In the genomic region with DNA sequence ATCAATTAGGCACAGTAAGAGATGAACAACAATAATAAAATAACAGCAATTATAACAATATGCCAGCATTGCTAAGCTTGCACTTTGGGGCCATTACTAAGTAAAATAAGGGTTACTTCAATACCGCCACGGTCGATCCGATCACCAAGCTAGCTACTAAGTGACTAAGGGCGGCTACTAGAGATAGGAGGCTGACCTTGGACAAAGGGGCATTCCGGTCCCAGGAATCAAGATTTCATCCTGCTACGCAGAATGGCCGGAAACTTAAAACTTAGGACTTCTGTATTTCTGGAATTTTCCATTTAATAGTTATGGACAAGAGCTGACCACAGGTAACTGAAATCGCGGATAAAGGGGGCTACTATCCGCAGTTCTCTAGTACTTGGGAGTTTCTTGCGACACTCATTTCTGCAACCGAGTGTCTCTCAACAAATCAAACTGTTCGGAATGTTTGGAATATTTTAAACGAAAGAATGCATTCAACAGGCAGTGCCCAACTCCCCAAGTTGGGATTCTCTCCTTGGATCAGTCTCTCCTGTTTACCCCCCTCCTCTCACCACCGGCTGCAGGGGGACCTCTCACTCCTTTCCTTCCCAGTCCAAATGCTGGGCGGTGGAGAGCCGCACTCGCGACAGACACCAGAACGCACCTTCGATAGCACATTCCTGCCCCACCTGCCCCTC, we compare ENCODE assay signal across 7 cellular contexts.
DNase-seq lines count a peak whose midpoint lies in the region; ATAC-seq and TF ChIP-seq lines count a peak whose summit lies in the region.

No MANE protein-coding gene starts in this region.

- TF ChIP-seq CTCF in fibroblast of mammary gland (conservative IDR thresholded peaks at IDR 0.05; ENCODE audit: control insufficient read depth, insufficient read depth, low read depth, low read length), result no peak

- peak overlapping the region; percentile 93 for H3K4me3 ChIP-seq in SK-N-MC
- H3K4me3 ChIP-seq in fibroblast of mammary gland (ENCODE audit: control insufficient read depth, low read depth, low read length), result peak overlapping the region; percentile 92
- peak overlapping the region; percentile 70 for H3K4me3 ChIP-seq in neuron (ENCODE audit: low read length)

- no peaks in the 10 kb centered on the region for H3K9me3 ChIP-seq in SK-N-MC (ENCODE audit: low read depth, low read length)
- no peaks in the 10 kb centered on the region for H3K9me3 ChIP-seq in neuron (ENCODE audit: low read length)

- peak overlapping the region; percentile 88 for H3K9ac ChIP-seq in SK-N-MC (ENCODE audit: insufficient read length)

- ATAC-seq in GM21447 (IDR thresholded peaks at IDR 0.05; ENCODE audit: unreplicated experiment) (no peak), HG03039 (IDR thresholded peaks at IDR 0.05; ENCODE audit: unreplicated experiment) (no peak)

- H3K27me3 ChIP-seq in neuron (ENCODE audit: insufficient read depth, low read length), result no peaks in the 10 kb centered on the region

- peaks cover 2% of the 10 kb centered on the region for H3K4me1 ChIP-seq in neuron (ENCODE audit: insufficient read depth, low read length)

- H3K27ac ChIP-seq in SK-N-MC, result no peak overlapping the region

- DNase-seq in HCEC 1CT, result peak; percentile 18
- DNase-seq in SK-N-MC (ENCODE audit: low read depth, low spot score), result no peak
- DNase-seq in fibroblast of mammary gland (ENCODE audit: low read depth), result peak; percentile 17
- no peak for DNase-seq in GM19238 (ENCODE audit: insufficient read length, low spot score)

- peak overlapping the region; percentile 70 for H2AFZ ChIP-seq in neuron (ENCODE audit: low read depth, low read length)

- H3K36me3 ChIP-seq in SK-N-MC (ENCODE audit: insufficient read depth, low read length), result no peaks in the 10 kb centered on the region
- H3K36me3 ChIP-seq in neuron (ENCODE audit: insufficient read depth, low read length), result no peaks in the 10 kb centered on the region

Comparison
In these comparisons a context has a peak if more than half of its experiments do, and no peak if none do; other contexts are left out.
1. DNase-seq: peak in HCEC 1CT (single experiment) and fibroblast of mammary gland (single experiment); none in SK-N-MC (single experiment) and GM19238 (single experiment).
2. Peak in every context shown above with its lines, with median percentiles within 50 percentile points of each other: H3K4me3 ChIP-seq.